In genomic region chr7:29795696-29796095, GRCh38 we compare ENCODE assay signal across 1 cellular context.
TF ChIP-seq lines count a peak whose summit lies in the region.

No MANE protein-coding gene starts in this region.

TF ChIP-seq in K562, 482 proteins besides CTCF, POLR2A, EP300 and RAD21 (continued from another document and continues in another):
- TF ChIP-seq, protein P1, sequence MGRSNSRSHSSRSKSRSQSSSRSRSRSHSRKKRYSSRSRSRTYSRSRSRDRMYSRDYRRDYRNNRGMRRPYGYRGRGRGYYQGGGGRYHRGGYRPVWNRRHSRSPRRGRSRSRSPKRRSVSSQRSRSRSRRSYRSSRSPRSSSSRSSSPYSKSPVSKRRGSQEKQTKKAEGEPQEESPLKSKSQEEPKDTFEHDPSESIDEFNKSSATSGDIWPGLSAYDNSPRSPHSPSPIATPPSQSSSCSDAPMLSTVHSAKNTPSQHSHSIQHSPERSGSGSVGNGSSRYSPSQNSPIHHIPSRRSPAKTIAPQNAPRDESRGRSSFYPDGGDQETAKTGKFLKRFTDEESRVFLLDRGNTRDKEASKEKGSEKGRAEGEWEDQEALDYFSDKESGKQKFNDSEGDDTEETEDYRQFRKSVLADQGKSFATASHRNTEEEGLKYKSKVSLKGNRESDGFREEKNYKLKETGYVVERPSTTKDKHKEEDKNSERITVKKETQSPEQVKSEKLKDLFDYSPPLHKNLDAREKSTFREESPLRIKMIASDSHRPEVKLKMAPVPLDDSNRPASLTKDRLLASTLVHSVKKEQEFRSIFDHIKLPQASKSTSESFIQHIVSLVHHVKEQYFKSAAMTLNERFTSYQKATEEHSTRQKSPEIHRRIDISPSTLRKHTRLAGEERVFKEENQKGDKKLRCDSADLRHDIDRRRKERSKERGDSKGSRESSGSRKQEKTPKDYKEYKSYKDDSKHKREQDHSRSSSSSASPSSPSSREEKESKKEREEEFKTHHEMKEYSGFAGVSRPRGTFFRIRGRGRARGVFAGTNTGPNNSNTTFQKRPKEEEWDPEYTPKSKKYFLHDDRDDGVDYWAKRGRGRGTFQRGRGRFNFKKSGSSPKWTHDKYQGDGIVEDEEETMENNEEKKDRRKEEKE (IDR thresholded peaks at IDR 0.05; ENCODE audit: borderline replicate concordance in 1 of 2, control insufficient read depth in 1 of 2, low read depth in 2 of 2, low read length in 1 of 2) = no peak
- TF ChIP-seq ARHGAP35 (IDR thresholded peaks at IDR 0.05; ENCODE audit: partially characterized antibody) = no peak
- peak; percentile 36; the same call in 1 of the 2 replicates for TF ChIP-seq ADNP (tag; IDR thresholded peaks at IDR 0.05)
- TF ChIP-seq HDAC8 (tag; IDR thresholded peaks at IDR 0.05) = no peak
- TF ChIP-seq ZNF780A (CRISPR knock-in tag; IDR thresholded peaks at IDR 0.05) = no peak
- no peak for TF ChIP-seq CREB1 (IDR thresholded peaks at IDR 0.05)
- TF ChIP-seq CREB1 (CRISPR knock-in tag; IDR thresholded peaks at IDR 0.05) = no peak
- TF ChIP-seq ZBTB9 (CRISPR knock-in tag; IDR thresholded peaks at IDR 0.05) = 0 out of 2 replicates have a peak, but pooled peaks have one; percentile 46
- no peak; the same call in 1 of the 2 replicates for TF ChIP-seq ZNF696 (CRISPR knock-in tag; conservative IDR thresholded peaks at IDR 0.05)
- TF ChIP-seq SRSF9 (IDR thresholded peaks at IDR 0.05; ENCODE audit: borderline replicate concordance, low read depth, low read length) = no peak
- peak; percentile 36; the same call in 1 of the 2 replicates for TF ChIP-seq MTA3 (IDR thresholded peaks at IDR 0.05; ENCODE audit: borderline replicate concordance)
- 0 out of 2 replicates have a peak, but pooled peaks have one; percentile 17 for TF ChIP-seq POLR2AphosphoS5 (IDR thresholded peaks at IDR 0.05; ENCODE audit: control insufficient read depth, insufficient read depth, low read depth, low read length)
- TF ChIP-seq L3MBTL2 (IDR thresholded peaks at IDR 0.05) = peak; percentile 60
- no peak for TF ChIP-seq DLX4 (CRISPR knock-in tag; IDR thresholded peaks at IDR 0.05)
- TF ChIP-seq ZNF311 (CRISPR knock-in tag; IDR thresholded peaks at IDR 0.05) = no peak
- TF ChIP-seq, protein P2, sequence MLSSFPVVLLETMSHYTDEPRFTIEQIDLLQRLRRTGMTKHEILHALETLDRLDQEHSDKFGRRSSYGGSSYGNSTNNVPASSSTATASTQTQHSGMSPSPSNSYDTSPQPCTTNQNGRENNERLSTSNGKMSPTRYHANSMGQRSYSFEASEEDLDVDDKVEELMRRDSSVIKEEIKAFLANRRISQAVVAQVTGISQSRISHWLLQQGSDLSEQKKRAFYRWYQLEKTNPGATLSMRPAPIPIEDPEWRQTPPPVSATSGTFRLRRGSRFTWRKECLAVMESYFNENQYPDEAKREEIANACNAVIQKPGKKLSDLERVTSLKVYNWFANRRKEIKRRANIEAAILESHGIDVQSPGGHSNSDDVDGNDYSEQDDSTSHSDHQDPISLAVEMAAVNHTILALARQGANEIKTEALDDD (IDR thresholded peaks at IDR 0.05) = peak; percentile 69
- no peak for TF ChIP-seq ATF3 (IDR thresholded peaks at IDR 0.05)
- no peak for TF ChIP-seq ATF3 (CRISPR knock-in tag; conservative IDR thresholded peaks at IDR 0.05)
- no peak for TF ChIP-seq ZNF668 (CRISPR knock-in tag; IDR thresholded peaks at IDR 0.05)
- TF ChIP-seq, protein P3, sequence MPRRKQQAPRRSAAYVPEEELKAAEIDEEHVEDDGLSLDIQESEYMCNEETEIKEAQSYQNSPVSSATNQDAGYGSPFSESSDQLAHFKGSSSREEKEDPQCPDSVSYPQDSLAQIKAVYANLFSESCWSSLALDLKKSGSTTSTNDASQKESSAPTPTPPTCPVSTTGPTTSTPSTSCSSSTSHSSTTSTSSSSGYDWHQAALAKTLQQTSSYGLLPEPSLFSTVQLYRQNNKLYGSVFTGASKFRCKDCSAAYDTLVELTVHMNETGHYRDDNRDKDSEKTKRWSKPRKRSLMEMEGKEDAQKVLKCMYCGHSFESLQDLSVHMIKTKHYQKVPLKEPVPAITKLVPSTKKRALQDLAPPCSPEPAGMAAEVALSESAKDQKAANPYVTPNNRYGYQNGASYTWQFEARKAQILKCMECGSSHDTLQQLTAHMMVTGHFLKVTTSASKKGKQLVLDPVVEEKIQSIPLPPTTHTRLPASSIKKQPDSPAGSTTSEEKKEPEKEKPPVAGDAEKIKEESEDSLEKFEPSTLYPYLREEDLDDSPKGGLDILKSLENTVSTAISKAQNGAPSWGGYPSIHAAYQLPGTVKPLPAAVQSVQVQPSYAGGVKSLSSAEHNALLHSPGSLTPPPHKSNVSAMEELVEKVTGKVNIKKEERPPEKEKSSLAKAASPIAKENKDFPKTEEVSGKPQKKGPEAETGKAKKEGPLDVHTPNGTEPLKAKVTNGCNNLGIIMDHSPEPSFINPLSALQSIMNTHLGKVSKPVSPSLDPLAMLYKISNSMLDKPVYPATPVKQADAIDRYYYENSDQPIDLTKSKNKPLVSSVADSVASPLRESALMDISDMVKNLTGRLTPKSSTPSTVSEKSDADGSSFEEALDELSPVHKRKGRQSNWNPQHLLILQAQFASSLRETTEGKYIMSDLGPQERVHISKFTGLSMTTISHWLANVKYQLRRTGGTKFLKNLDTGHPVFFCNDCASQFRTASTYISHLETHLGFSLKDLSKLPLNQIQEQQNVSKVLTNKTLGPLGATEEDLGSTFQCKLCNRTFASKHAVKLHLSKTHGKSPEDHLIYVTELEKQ (CRISPR knock-in tag; IDR thresholded peaks at IDR 0.05) = 0 out of 2 replicates have a peak, but pooled peaks have one; percentile 27
- no peak for TF ChIP-seq NUFIP1 (IDR thresholded peaks at IDR 0.05; ENCODE audit: partially characterized antibody)
- TF ChIP-seq ZNF764 (CRISPR knock-in tag; IDR thresholded peaks at IDR 0.05; ENCODE audit: low read depth) = no peak
- TF ChIP-seq, protein P4, sequence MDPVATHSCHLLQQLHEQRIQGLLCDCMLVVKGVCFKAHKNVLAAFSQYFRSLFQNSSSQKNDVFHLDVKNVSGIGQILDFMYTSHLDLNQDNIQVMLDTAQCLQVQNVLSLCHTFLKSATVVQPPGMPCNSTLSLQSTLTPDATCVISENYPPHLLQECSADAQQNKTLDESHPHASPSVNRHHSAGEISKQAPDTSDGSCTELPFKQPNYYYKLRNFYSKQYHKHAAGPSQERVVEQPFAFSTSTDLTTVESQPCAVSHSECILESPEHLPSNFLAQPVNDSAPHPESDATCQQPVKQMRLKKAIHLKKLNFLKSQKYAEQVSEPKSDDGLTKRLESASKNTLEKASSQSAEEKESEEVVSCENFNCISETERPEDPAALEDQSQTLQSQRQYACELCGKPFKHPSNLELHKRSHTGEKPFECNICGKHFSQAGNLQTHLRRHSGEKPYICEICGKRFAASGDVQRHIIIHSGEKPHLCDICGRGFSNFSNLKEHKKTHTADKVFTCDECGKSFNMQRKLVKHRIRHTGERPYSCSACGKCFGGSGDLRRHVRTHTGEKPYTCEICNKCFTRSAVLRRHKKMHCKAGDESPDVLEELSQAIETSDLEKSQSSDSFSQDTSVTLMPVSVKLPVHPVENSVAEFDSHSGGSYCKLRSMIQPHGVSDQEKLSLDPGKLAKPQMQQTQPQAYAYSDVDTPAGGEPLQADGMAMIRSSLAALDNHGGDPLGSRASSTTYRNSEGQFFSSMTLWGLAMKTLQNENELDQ (CRISPR knock-in tag; IDR thresholded peaks at IDR 0.05; ENCODE audit: borderline replicate concordance) = no peak
- TF ChIP-seq TRIM24 (IDR thresholded peaks at IDR 0.05) = 0 out of 4 replicates have a peak, but pooled peaks of 1 of the 2 experiments have one; percentile 27
- TF ChIP-seq ATF7 (IDR thresholded peaks at IDR 0.05) = 0 out of 2 replicates have a peak, but pooled peaks have one; percentile 26
- TF ChIP-seq CBX3 (IDR thresholded peaks at IDR 0.05; ENCODE audit: borderline replicate concordance in 1 of 2, low read length in 2 of 2) = no peak
- TF ChIP-seq RBM34 (IDR thresholded peaks at IDR 0.05; ENCODE audit: borderline replicate concordance, insufficient read depth, low read length) = no peak
- 0 out of 2 replicates have a peak, but pooled peaks have one; percentile 36 for TF ChIP-seq DMBX1 (CRISPR knock-in tag; IDR thresholded peaks at IDR 0.05; ENCODE audit: borderline replicate concordance)
- no peak for TF ChIP-seq POLR3G (IDR thresholded peaks at IDR 0.05; ENCODE audit: extremely low read depth, insufficient read length, insufficient replicate concordance)
- TF ChIP-seq HMGXB4 (CRISPR knock-in tag; IDR thresholded peaks at IDR 0.05) = no peak
- peak; percentile 48 for TF ChIP-seq TFE3 (CRISPR knock-in tag; IDR thresholded peaks at IDR 0.05)
- no peak for TF ChIP-seq ATF1 (CRISPR knock-in tag; IDR thresholded peaks at IDR 0.05)
- no peak for TF ChIP-seq ATF1 (tag; IDR thresholded peaks at IDR 0.05)
- no peak for TF ChIP-seq SREBF2 (CRISPR knock-in tag; IDR thresholded peaks at IDR 0.05)
- TF ChIP-seq SOX6 (IDR thresholded peaks at IDR 0.05) = peak; percentile 86
- peak; percentile 58 for TF ChIP-seq NCOR1 (IDR thresholded peaks at IDR 0.05)
- TF ChIP-seq, protein P5, sequence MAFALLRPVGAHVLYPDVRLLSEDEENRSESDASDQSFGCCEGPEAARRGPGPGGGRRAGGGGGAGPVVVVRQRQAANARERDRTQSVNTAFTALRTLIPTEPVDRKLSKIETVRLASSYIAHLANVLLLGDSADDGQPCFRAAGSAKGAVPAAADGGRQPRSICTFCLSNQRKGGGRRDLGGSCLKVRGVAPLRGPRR (CRISPR knock-in tag; IDR thresholded peaks at IDR 0.05) = peak; percentile 36; the same call in 1 of the 2 replicates
- TF ChIP-seq POLR2G (IDR thresholded peaks at IDR 0.05; ENCODE audit: low read depth, low read length) = no peak
- no peak for TF ChIP-seq HLTF (IDR thresholded peaks at IDR 0.05)
- no peak for TF ChIP-seq E2F4 (CRISPR knock-in tag; IDR thresholded peaks at IDR 0.05; ENCODE audit: low read depth)
- TF ChIP-seq MECOM (CRISPR knock-in tag; IDR thresholded peaks at IDR 0.05) = peak; percentile 99
- TF ChIP-seq SETDB1 (IDR thresholded peaks at IDR 0.05; ENCODE audit: low read length) = no peak
- TF ChIP-seq CBFA2T2 (conservative IDR thresholded peaks at IDR 0.05) = peak; percentile 76
- no peak for TF ChIP-seq HMG20B (CRISPR knock-in tag; IDR thresholded peaks at IDR 0.05)
- TF ChIP-seq RBM39 (optimal IDR thresholded peaks at IDR 0.05; ENCODE audit: low read depth, low read length) = no peak
- TF ChIP-seq BHLHE40 (IDR thresholded peaks at IDR 0.05; ENCODE audit: low read length) = peak; percentile 81
- TF ChIP-seq, protein P6, sequence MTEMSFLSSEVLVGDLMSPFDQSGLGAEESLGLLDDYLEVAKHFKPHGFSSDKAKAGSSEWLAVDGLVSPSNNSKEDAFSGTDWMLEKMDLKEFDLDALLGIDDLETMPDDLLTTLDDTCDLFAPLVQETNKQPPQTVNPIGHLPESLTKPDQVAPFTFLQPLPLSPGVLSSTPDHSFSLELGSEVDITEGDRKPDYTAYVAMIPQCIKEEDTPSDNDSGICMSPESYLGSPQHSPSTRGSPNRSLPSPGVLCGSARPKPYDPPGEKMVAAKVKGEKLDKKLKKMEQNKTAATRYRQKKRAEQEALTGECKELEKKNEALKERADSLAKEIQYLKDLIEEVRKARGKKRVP (CRISPR knock-in tag; IDR thresholded peaks at IDR 0.05) = 0 out of 2 replicates have a peak, but pooled peaks have one; percentile 31
- no peak for TF ChIP-seq RHOXF2B (CRISPR knock-in tag; conservative IDR thresholded peaks at IDR 0.05)
